18 cellular contexts compared by ENCODE assay signal in the genomic region with DNA sequence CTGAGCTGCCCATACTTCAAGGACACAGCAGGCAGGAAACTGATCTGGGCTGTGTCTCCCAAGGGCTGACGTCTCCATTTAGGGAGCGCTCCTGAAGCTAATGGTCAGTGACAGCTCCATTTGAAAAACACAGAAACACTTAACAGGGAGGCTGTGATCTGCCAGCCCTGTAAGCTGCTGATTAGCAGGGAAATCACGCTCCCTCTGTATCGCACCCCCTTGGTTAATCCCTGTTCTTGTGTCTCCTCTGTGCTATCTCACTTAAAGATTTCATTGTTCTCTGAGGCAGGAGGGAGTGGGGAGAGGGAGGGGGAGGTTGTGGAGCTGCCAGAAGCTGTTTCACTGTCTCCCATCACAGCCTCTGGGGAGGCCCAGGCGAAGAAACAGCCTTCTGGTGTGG. TPM values are rescaled to one million over a fixed set of nuclear protein-coding genes. Genes with fewer than 3 reads are reported as not detected.
DNase-seq lines count a peak whose midpoint lies in the region; ATAC-seq and TF ChIP-seq lines count a peak whose summit lies in the region.
"Had no signal": no experiment of that assay in that cellular context is flagged by ENCODE, and none has a peak within 500 bp of the region (broad histone marks: within the 10 kb centered on the region; RNA-seq: fewer than 3 reads in every experiment).

No MANE protein-coding gene starts in this region.

- WGBS in heart left ventricle, 4 donors, result 21 to 42% (median 29%) methylated on average over 5 of the region's 5 CpGs

- H3K27ac ChIP-seq in heart left ventricle (no peak overlapping the region), right atrium auricular region (peak overlapping the region in 1 of 2 donors; percentile 64), dorsolateral prefrontal cortex (peak overlapping the region in 58 of 59 donors; percentile 4 to 95 (median 82))
- H3K27ac ChIP-seq: colonic mucosa, esophagus squamous epithelium, VCaP had no signal

- POLR2A ChIA-PET in activated CD4-positive, alpha-beta memory T cell treated with anti-CD3 and anti-CD28 coated beads for 36 hours (lab: Charles Lee), result no interaction called here

- no peak for TF ChIP-seq POLR2A in heart left ventricle (IDR thresholded peaks at IDR 0.05)

- intact Hi-C loops in heart left ventricle (cut with DNase I), result no loop called here
- intact Hi-C loops in dorsolateral prefrontal cortex (cut with DNase I), result loop anchor here in 1 of 2 donors (2.0 to 5.0 kb wide), 2 partner anchors 44 to 91 kb away; no protein-coding TSS in a partner anchor
- intact Hi-C loops in activated CD4-positive, alpha-beta memory T cell treated with anti-CD3 and anti-CD28 coated beads for 36 hours (cut with micrococcal nuclease), result no loop called here

- H3K9me3 Mint-ChIP-seq in activated CD4-positive, alpha-beta memory T cell treated with anti-CD3 and anti-CD28 coated beads for 36 hours, result no peaks in the 10 kb centered on the region
- H3K9me3 Mint-ChIP-seq: activated naive CD8-positive, alpha-beta T cell treated with anti-CD3 and anti-CD28 coated beads for 36 hours had no signal

- H3K4me3 ChIP-seq in heart left ventricle, result no peak overlapping the region
- H3K4me3 ChIP-seq in right atrium auricular region, result no peak overlapping the region
- H3K4me3 ChIP-seq in dorsolateral prefrontal cortex, result peak overlapping the region in 23 of 59 donors; percentile 1 to 44 (median 12)
- H3K4me3 ChIP-seq: colonic mucosa, esophagus squamous epithelium had no signal

- ATAC-seq in heart left ventricle (peak; percentile 37 to 91 (median 76)), GM21390 (IDR thresholded peaks at IDR 0.05; ENCODE audit: unreplicated experiment) (no peak)

- no peaks in the 10 kb centered on the region for H3K27me3 ChIP-seq in heart left ventricle
- no peaks in the 10 kb centered on the region for H3K27me3 ChIP-seq in right atrium auricular region
- H3K27me3 ChIP-seq in dorsolateral prefrontal cortex, result no peaks in the 10 kb centered on the region
- H3K27me3 ChIP-seq: colonic mucosa, esophagus squamous epithelium had no signal

- CTCF ChIA-PET in activated CD4-positive, alpha-beta memory T cell treated with anti-CD3 and anti-CD28 coated beads for 36 hours (lab: Charles Lee), result interaction anchor here (2.6 to 3.5 kb wide), 2 partner anchors 44 kb away, joined by 9 to 10 read pairs; no protein-coding TSS in a partner anchor

- H3K9me3 ChIP-seq in heart left ventricle (no peaks in the 10 kb centered on the region), right atrium auricular region (no peaks in the 10 kb centered on the region)
- H3K9me3 ChIP-seq: colonic mucosa, esophagus squamous epithelium had no signal

- no peak overlapping the region for H3K27ac Mint-ChIP-seq in activated CD4-positive, alpha-beta memory T cell treated with anti-CD3 and anti-CD28 coated beads for 36 hours
- H3K27ac Mint-ChIP-seq: activated naive CD8-positive, alpha-beta T cell treated with anti-CD3 and anti-CD28 coated beads for 36 hours had no signal

- H3K4me1 Mint-ChIP-seq in activated CD4-positive, alpha-beta memory T cell treated with anti-CD3 and anti-CD28 coated beads for 36 hours (ENCODE audit: low read depth), result no peaks in the 10 kb centered on the region
- H3K4me1 Mint-ChIP-seq: activated naive CD8-positive, alpha-beta T cell treated with anti-CD3 and anti-CD28 coated beads for 36 hours had no signal

- H3K36me3 ChIP-seq in heart left ventricle, result peaks cover 0 to 10% (median 0%) of the 10 kb centered on the region in 9 donors
- H3K36me3 ChIP-seq in right atrium auricular region, result no peaks in the 10 kb centered on the region
- H3K36me3 ChIP-seq: colonic mucosa, esophagus squamous epithelium had no signal

- no peaks in the 10 kb centered on the region for H3K27me3 Mint-ChIP-seq in activated CD4-positive, alpha-beta memory T cell treated with anti-CD3 and anti-CD28 coated beads for 36 hours
- H3K27me3 Mint-ChIP-seq: activated naive CD8-positive, alpha-beta T cell treated with anti-CD3 and anti-CD28 coated beads for 36 hours had no signal

- H3K4me3 Mint-ChIP-seq in activated CD4-positive, alpha-beta memory T cell treated with anti-CD3 and anti-CD28 coated beads for 36 hours, result no peak overlapping the region
- H3K4me3 Mint-ChIP-seq: activated naive CD8-positive, alpha-beta T cell treated with anti-CD3 and anti-CD28 coated beads for 36 hours had no signal

- H3K4me1 ChIP-seq in heart left ventricle, result no peaks in the 10 kb centered on the region
- H3K4me1 ChIP-seq in right atrium auricular region, result no peaks in the 10 kb centered on the region
- H3K4me1 ChIP-seq: colonic mucosa, esophagus squamous epithelium had no signal

- peaks cover 24% of the 10 kb centered on the region for H3K36me3 Mint-ChIP-seq in activated CD4-positive, alpha-beta memory T cell treated with anti-CD3 and anti-CD28 coated beads for 36 hours

- TF ChIP-seq CTCF in heart left ventricle (IDR thresholded peaks at IDR 0.05) (no peak), right atrium auricular region (IDR thresholded peaks at IDR 0.05) (no peak), dorsolateral prefrontal cortex (IDR thresholded peaks at IDR 0.05 in 54 of 56, conservative IDR thresholded peaks at IDR 0.05 in 2 of 56; ENCODE audit: low read depth in 1 of 56, partially characterized antibody in 56 of 56) (peak in 7 of 56 donors; percentile 6 to 39 (median 17))

- DNase-seq in heart left ventricle, result no peak
- DNase-seq in right atrium auricular region (ENCODE audit: low spot score), result no peak
- DNase-seq in dorsolateral prefrontal cortex, result peak; percentile 47 to 88 (median 70)
- DNase-seq in medulla oblongata (ENCODE audit: extremely low spot score), result peak; percentile 84
- DNase-seq in OCI-M1 (lab: John Stamatoyannopoulos, UW), result no peak
- no peak for DNase-seq in activated CD4-positive, alpha-beta memory T cell treated with anti-CD3 and anti-CD28 coated beads for 36 hours
- DNase-seq in NCI-H774 (lab: John Stamatoyannopoulos, UW), result no peak
- DNase-seq: activated CD8-positive, alpha-beta memory T cell treated with anti-CD3 and anti-CD28 coated beads, Interleukin-2, amount 50 U/mL, for 48 hours; activated naive CD8-positive, alpha-beta T cell treated with anti-CD3 and anti-CD28 coated beads for 36 hours; colonic mucosa; esophagus squamous epithelium; KG1; NCI-H146; NK-92 treated with Interleukin-12 subunit alpha and Interleukin-12 subunit beta, amount 100 ng/mL, for 24 hours had no signal

RNA-seq across cellular contexts. Expression of gene CACNG3, which starts 47.4 kb away (rescaled TPM):
- total RNA-seq in heart left ventricle, result not detected
- not detected for polyA plus RNA-seq in heart left ventricle
- not detected for total RNA-seq in right atrium auricular region
- total RNA-seq in dorsolateral prefrontal cortex, result 10 to 100 TPM; 10.4 to 64.0 (median 37.3) TPM
- total RNA-seq in activated CD4-positive, alpha-beta memory T cell treated with anti-CD3 and anti-CD28 coated beads for 36 hours, result not detected
- total RNA-seq: activated naive CD8-positive, alpha-beta T cell treated with anti-CD3 and anti-CD28 coated beads for 36 hours; colonic mucosa; esophagus squamous epithelium; pulmonary artery endothelial cell; urinary bladder had no signal
- polyA plus RNA-seq: urinary bladder had no signal

Comparison
In these comparisons a context has a peak if more than half of its experiments do, and no peak if none do; other contexts are left out.
1. DNase-seq: peak in dorsolateral prefrontal cortex (10 of 10) and medulla oblongata (single experiment); none in heart left ventricle (0 of 5), right atrium auricular region (single experiment), OCI-M1 (single experiment), activated CD4-positive, alpha-beta memory T cell treated with anti-CD3 and anti-CD28 coated beads for 36 hours (single experiment) and NCI-H774 (single experiment).
2. H3K27ac ChIP-seq: peak in dorsolateral prefrontal cortex (58 of 59); none in heart left ventricle (0 of 12).
3. RNA of gene CACNG3, which starts 47.4 kb away (total RNA-seq): 10.4 to 64.0 TPM in dorsolateral prefrontal cortex; not detected in activated CD4-positive, alpha-beta memory T cell treated with anti-CD3 and anti-CD28 coated beads for 36 hours, not detected in heart left ventricle and not detected in right atrium auricular region; every median in the first group is over 10 times any median in the second.